Comparison of ENCODE assay signal across 8 cellular contexts in genomic region chr6:11093591-11094410, GRCh38. TPM values are rescaled to one million over a fixed set of nuclear protein-coding genes. Genes with fewer than 3 reads are reported as not detected.
DNase-seq lines count a peak whose midpoint lies in the region; ATAC-seq and TF ChIP-seq lines count a peak whose summit lies in the region.

Gene SMIM13 (plus strand): TSS chr6:11093834. CDS start chr6:11094314, 480 bp downstream.

- peak; percentile 75 for TF ChIP-seq CTCF in CD8-positive, alpha-beta T cell (IDR thresholded peaks at IDR 0.05)
- peak in 54 of 56 donors; percentile 18 to 75 (median 56) for TF ChIP-seq CTCF in dorsolateral prefrontal cortex (IDR thresholded peaks at IDR 0.05 in 54 of 56, conservative IDR thresholded peaks at IDR 0.05 in 2 of 56; ENCODE audit: low read depth in 1 of 56, partially characterized antibody in 56 of 56)
- TF ChIP-seq CTCF in right lobe of liver (IDR thresholded peaks at IDR 0.05) = peak; percentile 43 to 88 (median 60)

- H3K36me3 Mint-ChIP-seq in CD8-positive, alpha-beta T cell = peaks cover 8% of the 10 kb centered on the region
- peaks cover 5% of the 10 kb centered on the region for H3K36me3 Mint-ChIP-seq in activated CD4-positive, alpha-beta memory T cell treated with anti-CD3 and anti-CD28 coated beads for 36 hours

- H3K4me3 Mint-ChIP-seq in CD8-positive, alpha-beta T cell = peak within 1 kb of the TSS; percentile 97
- peak within 1 kb of the TSS; percentile 97 for H3K4me3 Mint-ChIP-seq in activated CD4-positive, alpha-beta memory T cell treated with anti-CD3 and anti-CD28 coated beads for 36 hours

- peaks cover 30% of the 10 kb centered on the region for H3K4me1 Mint-ChIP-seq in CD8-positive, alpha-beta T cell (ENCODE audit: low read depth)
- H3K4me1 Mint-ChIP-seq in activated CD4-positive, alpha-beta memory T cell treated with anti-CD3 and anti-CD28 coated beads for 36 hours (ENCODE audit: low read depth) = peaks cover 27% of the 10 kb centered on the region

- H3K27me3 Mint-ChIP-seq in CD8-positive, alpha-beta T cell (ENCODE audit: low read depth) = no peaks in the 10 kb centered on the region
- no peaks in the 10 kb centered on the region for H3K27me3 Mint-ChIP-seq in activated CD4-positive, alpha-beta memory T cell treated with anti-CD3 and anti-CD28 coated beads for 36 hours

- no peaks in the 10 kb centered on the region for H3K27me3 ChIP-seq in CD8-positive, alpha-beta T cell (ENCODE audit: insufficient read depth, low read length)
- H3K27me3 ChIP-seq in dorsolateral prefrontal cortex (no peaks in the 10 kb centered on the region), right lobe of liver (no peaks in the 10 kb centered on the region)

- H3K4me3 ChIP-seq in CD8-positive, alpha-beta T cell (ENCODE audit: low read depth, low read length) = peak within 1 kb of the TSS; percentile 90
- peak within 1 kb of the TSS; percentile 59 to 99 (median 95) for H3K4me3 ChIP-seq in dorsolateral prefrontal cortex
- peak within 1 kb of the TSS; percentile 89 to 99 (median 99) for H3K4me3 ChIP-seq in right lobe of liver

- peak within 1 kb of the TSS; percentile 97 for H3K27ac Mint-ChIP-seq in CD8-positive, alpha-beta T cell
- peak within 1 kb of the TSS; percentile 98 for H3K27ac Mint-ChIP-seq in activated CD4-positive, alpha-beta memory T cell treated with anti-CD3 and anti-CD28 coated beads for 36 hours

- POLR2A ChIA-PET in CD8-positive, alpha-beta T cell (lab: Charles Lee) = interaction anchor here (0.9 to 1.8 kb wide), 2 partner anchors 11 to 19 kb away, joined by 3 to 5 read pairs; no protein-coding TSS in a partner anchor
- POLR2A ChIA-PET in activated CD4-positive, alpha-beta memory T cell treated with anti-CD3 and anti-CD28 coated beads for 36 hours (lab: Charles Lee) = interaction anchor here (0.7 to 1.1 kb wide), 3 partner anchors 184 to 371 kb away, joined by 3 read pairs; partner anchors contain the start of gene TMEM14C

- intact Hi-C loops in CD8-positive, alpha-beta T cell (cut with DNase I, micrococcal nuclease) = loop anchor here (1.0 to 10.0 kb wide), 13 partner anchors 51 to 918 kb away; partner anchors contain the start of genes C6orf52 (in 2 of the 2), NEDD9 (in 2 of the 2), PAK1IP1 (in 2 of the 2) and HIVEP1 (in 1 of the 2)
- intact Hi-C loops in activated CD4-positive, alpha-beta memory T cell treated with anti-CD3 and anti-CD28 coated beads for 36 hours (cut with micrococcal nuclease) = loop anchor here (1.0 to 5.0 kb wide), 13 partner anchors 22 to 566 kb away; partner anchors contain the start of genes C6orf52, MAK, NEDD9 and PAK1IP1
- intact Hi-C loops in dorsolateral prefrontal cortex (cut with DNase I) = loop anchor here (5.0 kb wide), 3 partner anchors 48 to 444 kb away; partner anchors contain the start of genes NEDD9 (in 1 of the 2) and TMEM170B (in 1 of the 2)
- intact Hi-C loops in right lobe of liver (cut with DNase I) = no loop called here

- no peaks in the 10 kb centered on the region for H3K9me3 ChIP-seq in CD8-positive, alpha-beta T cell (ENCODE audit: low read length)
- H3K9me3 ChIP-seq in right lobe of liver = no peaks in the 10 kb centered on the region

- DNase-seq in CD8-positive, alpha-beta T cell = peak; percentile 87 to 96 (median 94)
- DNase-seq in HK-2 (ENCODE audit: unreplicated experiment) (peak; percentile 98), NCI-H82 treated with DMSO at 0.1 percent for 48 hours (lab: John Stamatoyannopoulos, UW; ENCODE audit: unreplicated experiment) (peak; percentile 96), dorsolateral prefrontal cortex (peak; percentile 96 to 99 (median 98)), right lobe of liver (peak; percentile 98)
- peak; percentile 97 for DNase-seq in activated CD4-positive, alpha-beta memory T cell treated with anti-CD3 and anti-CD28 coated beads for 36 hours
- DNase-seq in stimulated activated CD4-positive, alpha-beta T cell treated with anti-CD3 and anti-CD28 coated beads, Interleukin-4, amount 100 ng/mL, for 4 hours = peak; percentile 93 to 94

- CTCF ChIA-PET in CD8-positive, alpha-beta T cell (lab: Charles Lee) = interaction anchor here (0.7 to 2.5 kb wide), 5 partner anchors 9 to 403 kb away, joined by 3 to 11 read pairs (median 4); no protein-coding TSS in a partner anchor
- CTCF ChIA-PET in activated CD4-positive, alpha-beta memory T cell treated with anti-CD3 and anti-CD28 coated beads for 36 hours (lab: Charles Lee) = interaction anchor here (0.6 to 1.4 kb wide), 7 partner anchors 25 to 403 kb away, joined by 3 to 4 read pairs (median 4); partner anchors contain the start of gene TMEM14B

- TF ChIP-seq POLR2A in right lobe of liver (IDR thresholded peaks at IDR 0.05) = peak; percentile 78

- H3K27ac ChIP-seq in CD8-positive, alpha-beta T cell (ENCODE audit: low read depth, low read length) = peak within 1 kb of the TSS; percentile 81
- H3K27ac ChIP-seq in dorsolateral prefrontal cortex = peak within 1 kb of the TSS; percentile 80 to 99 (median 98)
- H3K27ac ChIP-seq in right lobe of liver = peak within 1 kb of the TSS; percentile 93 to 99 (median 96)

- ATAC-seq in CD8-positive, alpha-beta T cell = peak; percentile 92
- ATAC-seq in GM19452 (IDR thresholded peaks at IDR 0.05; ENCODE audit: unreplicated experiment) = peak; percentile 88
- peak; percentile 94 to 98 (median 96) for ATAC-seq in right lobe of liver

- peaks cover 13% of the 10 kb centered on the region for H3K4me1 ChIP-seq in CD8-positive, alpha-beta T cell (ENCODE audit: insufficient read depth, low read length)
- H3K4me1 ChIP-seq in right lobe of liver = peaks cover 0 to 12% (median 3%) of the 10 kb centered on the region in 4 donors

- 0% methylated on average over 24 of the region's 94 CpGs for WGBS in right lobe of liver (ENCODE audit: insufficient coverage, low coverage, low lambda C conversion rate, missing lambda C conversion rate)

- no peaks in the 10 kb centered on the region for H3K9me3 Mint-ChIP-seq in CD8-positive, alpha-beta T cell
- H3K9me3 Mint-ChIP-seq in activated CD4-positive, alpha-beta memory T cell treated with anti-CD3 and anti-CD28 coated beads for 36 hours = no peaks in the 10 kb centered on the region

- H3K36me3 ChIP-seq in CD8-positive, alpha-beta T cell (ENCODE audit: insufficient read depth, low read length) = no peaks in the 10 kb centered on the region
- H3K36me3 ChIP-seq in right lobe of liver = no peaks in the 10 kb centered on the region

RNA-seq across cellular contexts. Expression of gene SMIM13, which starts in this region (rescaled TPM):
- 1 to 10 TPM; 4.7 to 5.4 TPM for total RNA-seq in CD8-positive, alpha-beta T cell
- 1 to 10 TPM; 7.2 to 9.5 TPM for total RNA-seq in activated CD4-positive, alpha-beta memory T cell treated with anti-CD3 and anti-CD28 coated beads for 36 hours
- total RNA-seq in dorsolateral prefrontal cortex = 10 to 100 TPM; 31.0 to 65.1 (median 50.3) TPM
- 1 to 10 TPM; 6.4 to 9.5 (median 7.6) TPM for total RNA-seq in right lobe of liver

Comparison
In these comparisons a context has a peak if more than half of its experiments do, and no peak if none do; other contexts are left out.
1. Peak in every context shown above with its lines: DNase-seq, ATAC-seq, H3K4me3 ChIP-seq and H3K27ac ChIP-seq.
2. intact Hi-C loops: an anchor here in CD8-positive, alpha-beta T cell (1.0 to 10.0 kb wide), activated CD4-positive, alpha-beta memory T cell treated with anti-CD3 and anti-CD28 coated beads for 36 hours (1.0 to 5.0 kb wide) and dorsolateral prefrontal cortex (5.0 kb wide); none called in right lobe of liver.